In the genomic region with DNA sequence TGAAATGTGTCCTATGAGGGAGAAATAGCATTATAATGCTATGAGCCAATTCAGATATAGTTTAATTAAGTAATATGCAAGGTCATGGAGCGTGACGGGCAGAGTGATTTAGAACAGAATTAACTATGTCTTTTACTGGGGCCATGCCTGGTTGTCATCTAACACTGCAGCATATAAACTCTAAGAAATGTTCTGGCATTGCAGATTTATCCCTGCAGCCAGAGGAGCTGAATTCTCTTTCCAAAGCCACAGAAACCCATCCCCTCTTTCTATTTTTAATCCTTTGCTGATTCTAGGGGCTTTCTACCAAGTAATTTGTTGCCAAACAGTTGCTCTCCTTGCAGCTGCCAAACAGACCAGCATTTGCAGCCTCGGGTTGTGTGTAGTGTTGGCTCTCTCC, we compare ENCODE assay signal across 14 cellular contexts.
"Had no signal": no experiment of that assay in that cellular context is flagged by ENCODE, and none has a peak within 500 bp of the region (broad histone marks: within the 10 kb centered on the region; RNA-seq: fewer than 3 reads in every experiment).

No MANE protein-coding gene starts in this region.

- H3K4me1 ChIP-seq: gastrocnemius medialis, left lung, uterus had no signal

- H3K27me3 ChIP-seq: cardiac muscle cell, esophagus muscularis mucosa, gastrocnemius medialis, left lung, sigmoid colon, uterus had no signal

- H3K4me3 ChIP-seq: cardiac muscle cell, esophagus muscularis mucosa, gastrocnemius medialis, left lung, sigmoid colon, uterus had no signal

- ATAC-seq: left lung had no signal

- H3K9me3 ChIP-seq: esophagus muscularis mucosa, gastrocnemius medialis, sigmoid colon, uterus had no signal

- H3K27ac ChIP-seq: cardiac muscle cell, esophagus muscularis mucosa, gastrocnemius medialis, left lung, sigmoid colon, uterus had no signal

- DNase-seq: activated CD4-positive, alpha-beta T cell treated with anti-CD3 and anti-CD28 coated beads, Interleukin-2, amount 50 U/mL, for 4 hours; activated CD4-positive, CD25-positive, alpha-beta regulatory T cell; activated effector memory CD4-positive, alpha-beta T cell treated with anti-CD3 and anti-CD28 coated beads, Interleukin-2, amount 50 U/mL, for 16 hours; activated T-cell treated with anti-CD3 and anti-CD28 coated beads, Interleukin-2, amount 50 U/mL, for 24 hours; gastrocnemius medialis; left lung; nephron progenitor cell; sigmoid colon; stimulated activated CD4-positive, alpha-beta T cell treated with anti-CD3 and anti-CD28 coated beads, Interleukin-15, amount 100 ng/mL, for 24 hours; stimulated activated CD4-positive, alpha-beta T cell treated with anti-CD3 and anti-CD28 coated beads, Interleukin-4, amount 100 ng/mL, for 4 hours; T-helper 2 cell; uterus had no signal

- H3K36me3 ChIP-seq: cardiac muscle cell, esophagus muscularis mucosa, gastrocnemius medialis, left lung, sigmoid colon, uterus had no signal
